In the genomic region with DNA sequence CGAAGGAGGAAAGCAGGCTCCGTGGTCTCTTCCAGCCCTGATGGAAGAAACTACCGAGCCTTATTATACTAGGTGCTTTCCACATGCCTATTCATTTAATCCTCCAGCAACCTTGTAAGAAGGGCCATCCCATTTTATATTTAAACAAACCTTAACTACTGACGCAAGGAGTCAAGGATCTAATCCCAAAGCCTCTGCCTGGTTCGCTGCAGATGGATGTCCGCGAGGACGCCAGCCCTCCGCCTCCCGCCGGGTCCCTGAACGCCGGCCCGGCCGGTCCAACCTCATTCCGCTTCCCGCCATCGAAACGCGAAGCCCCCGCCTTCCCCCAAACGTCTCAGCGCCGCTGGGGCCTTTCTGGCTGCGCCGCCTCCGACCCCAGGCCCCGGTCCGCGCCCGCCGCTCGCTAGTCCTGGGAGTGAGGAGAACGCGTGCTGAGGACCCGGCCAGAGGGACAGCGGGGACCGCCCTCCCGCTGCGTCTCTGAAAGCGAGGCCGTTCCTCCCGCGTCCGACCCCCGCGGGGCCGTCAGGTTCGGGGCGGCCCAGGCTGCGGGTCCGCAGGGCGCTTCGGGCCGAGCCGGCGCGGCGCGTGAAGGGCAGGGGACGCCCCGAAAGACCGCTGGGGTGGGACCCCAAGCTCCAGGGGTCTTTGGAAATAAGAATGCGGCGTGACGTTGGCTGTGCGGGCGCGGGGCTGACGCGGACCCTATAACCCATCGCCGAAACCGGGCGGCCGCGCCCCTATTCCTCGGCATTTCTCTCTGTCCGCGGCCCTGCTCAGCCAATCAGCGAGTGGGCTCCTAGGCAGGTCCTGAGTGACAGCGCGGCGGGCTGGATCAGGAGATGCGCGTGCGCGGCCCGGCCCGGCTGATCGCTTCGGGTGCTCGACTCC, we compare ENCODE assay signal across 8 cellular contexts. TPM values are rescaled to one million over a fixed set of nuclear protein-coding genes. Genes with fewer than 3 reads are reported as not detected.
A peak's percentile ranks its signal among the peaks of the same experiment; 100 is the strongest.
DNase-seq lines count a peak whose midpoint lies in the region; ATAC-seq and TF ChIP-seq lines count a peak whose summit lies in the region.

No MANE protein-coding gene starts in this region.

- TF ChIP-seq CTCF in PC-3 (conservative IDR thresholded peaks at IDR 0.05; ENCODE audit: low read depth, low read length) (no peak; the same call in 1 of the 2 replicates), esophagus muscularis mucosa (IDR thresholded peaks at IDR 0.05) (no peak)

- peak overlapping the region; percentile 98 for H2AFZ ChIP-seq in PC-3 (ENCODE audit: low read length)

- peaks cover 72% of the 10 kb centered on the region for H3K4me1 Mint-ChIP-seq in activated T-cell treated with anti-CD3 and anti-CD28 coated beads, Interleukin-2, amount 50 U/mL, for 72 hours (ENCODE audit: low read depth)

- intact Hi-C loops in PC-3 (cut with micrococcal nuclease) (loop anchor here (1.0 to 2.0 kb wide), 2 partner anchors 35 to 101 kb away; partner anchors contain the start of genes ZNF467 and ZNF862), esophagus muscularis mucosa (cut with DNase I) (loop anchor here (5.0 kb wide), 1 partner anchor 36 kb away; the partner anchor contains the start of gene ZNF862)

- TSS peak; percentile 37 for BruUV-seq in PC-3 (replicated peaks; lab: Mats Ljungman, UMichigan)

- no peaks in the 10 kb centered on the region for H3K9me3 Mint-ChIP-seq in activated T-cell treated with anti-CD3 and anti-CD28 coated beads, Interleukin-2, amount 50 U/mL, for 72 hours

- ATAC-seq in GM21737 (IDR thresholded peaks at IDR 0.05; ENCODE audit: unreplicated experiment) (peak; percentile 86), PC-3 (peak; percentile 91)
- peak; percentile 88 to 91 for ATAC-seq in activated T-cell treated with anti-CD3 and anti-CD28 coated beads, Interleukin-2, amount 50 U/mL, for 72 hours (replicated peaks in 1 of 2)

- H3K27ac ChIP-seq in PC-3 (ENCODE audit: low read length) (peak overlapping the region; percentile 7), esophagus muscularis mucosa (replicated peaks in 1 of 4) (peak overlapping the region; percentile 93 to 97 (median 96))

- DNase-seq in DMS114 treated with DMSO at 0.1 percent for 48 hours (lab: John Stamatoyannopoulos, UW; ENCODE audit: unreplicated experiment) (peak; percentile 84), KBM-7 (peak; percentile 88), PC-3 (peak; percentile 93), esophagus muscularis mucosa (ENCODE audit: extremely low spot score) (peak; percentile 98), myocyte (ENCODE audit: low read depth) (peak; percentile 98)
- DNase-seq in activated T-cell treated with anti-CD3 and anti-CD28 coated beads, Interleukin-2, amount 50 U/mL, for 72 hours: peak; percentile 96
- DNase-seq in stimulated activated CD8-positive, alpha-beta memory T cell treated with anti-CD3 and anti-CD28 coated beads, Interleukin-7, amount 100 ng/mL, for 1 hour (ENCODE audit: low read depth in 2 of 2): peak; percentile 74 to 82

- H3K9ac ChIP-seq in PC-3 (ENCODE audit: low read length): peak overlapping the region; percentile 74

- peaks cover 12% of the 10 kb centered on the region; the same call in 1 of the 2 replicates for H3K79me2 ChIP-seq in PC-3 (ENCODE audit: low read length)

- POLR2A ChIA-PET in PC-3 (lab: Charles Lee; ENCODE audit: unreplicated experiment): no interaction called here

- H3K9me2 ChIP-seq in PC-3 (replicated peaks; ENCODE audit: low read length): no peaks in the 10 kb centered on the region

- 2% methylated on average over 4 of the region's 93 CpGs for WGBS in esophagus muscularis mucosa

- in situ Hi-C loops in KBM-7 (cut with MboI; ENCODE audit: low pct_unique_long_range_greater_than_20kb, low sequenced_read_pairs): no loop called here

- peak overlapping the region; percentile 88 for H3K27ac Mint-ChIP-seq in activated T-cell treated with anti-CD3 and anti-CD28 coated beads, Interleukin-2, amount 50 U/mL, for 72 hours

- H3K36me3 Mint-ChIP-seq in activated T-cell treated with anti-CD3 and anti-CD28 coated beads, Interleukin-2, amount 50 U/mL, for 72 hours (ENCODE audit: insufficient read depth in 2 of 2): no peaks in the 10 kb centered on the region

- H3K4me3 ChIP-seq in PC-3 (ENCODE audit: low read length) (peak overlapping the region; percentile 92), esophagus muscularis mucosa (peak overlapping the region; percentile 83 to 94 (median 92))

- no peak for TF ChIP-seq POLR2A in esophagus muscularis mucosa (IDR thresholded peaks at IDR 0.05; ENCODE audit: low read depth)

- H3K36me3 ChIP-seq in PC-3 (ENCODE audit: low read depth, low read length) (no peaks in the 10 kb centered on the region), esophagus muscularis mucosa (peaks cover 0 to 29% (median 14%) of the 10 kb centered on the region in 4 donors)

- H3F3A ChIP-seq in PC-3 (ENCODE audit: low read length, unreplicated experiment): no peaks in the 10 kb centered on the region

- no peak for TF ChIP-seq EP300 in esophagus muscularis mucosa (IDR thresholded peaks at IDR 0.05)

- H3K4me3 Mint-ChIP-seq in activated T-cell treated with anti-CD3 and anti-CD28 coated beads, Interleukin-2, amount 50 U/mL, for 72 hours: peak overlapping the region; percentile 80 to 86

- H3K4me2 ChIP-seq in PC-3 (ENCODE audit: low read length): peak overlapping the region; percentile 85

- CTCF ChIA-PET in PC-3 (lab: Charles Lee): no interaction called here

- no peaks in the 10 kb centered on the region for H3K9me3 ChIP-seq in PC-3 (ENCODE audit: low read length)
- H3K9me3 ChIP-seq in esophagus muscularis mucosa: no peaks in the 10 kb centered on the region

- H3K4me1 ChIP-seq in PC-3 (ENCODE audit: insufficient read depth, low read length): peaks cover 16% of the 10 kb centered on the region
- peaks cover 22 to 33% (median 25%) of the 10 kb centered on the region in 4 donors for H3K4me1 ChIP-seq in esophagus muscularis mucosa

- H3K27me3 ChIP-seq in PC-3 (ENCODE audit: low read length) (no peaks in the 10 kb centered on the region), esophagus muscularis mucosa (no peaks in the 10 kb centered on the region)

- no peaks in the 10 kb centered on the region for H3K27me3 Mint-ChIP-seq in activated T-cell treated with anti-CD3 and anti-CD28 coated beads, Interleukin-2, amount 50 U/mL, for 72 hours (ENCODE audit: low read depth)

- no peaks in the 10 kb centered on the region for H4K20me1 ChIP-seq in PC-3 (ENCODE audit: low read length)

RNA-seq across cellular contexts. Expression of gene ATP6V0E2, which starts 0.4 kb away (rescaled TPM):
- total RNA-seq in PC-3 (2014; rRNA removed) (78.2 and 83.4 TPM in 2 replicates), esophagus muscularis mucosa (10 to 100 TPM; 17.9 to 55.1 (median 32.7) TPM), myocyte (22.3 and 26.6 TPM in 2 replicates)
- total RNA-seq in activated T-cell treated with anti-CD3 and anti-CD28 coated beads, Interleukin-2, amount 50 U/mL, for 72 hours: 10 to 100 TPM; 43.4 to 44.5 TPM
- 51.5 TPM for polyA plus RNA-seq in myocyte (2012)

RNA-seq across cellular contexts. Expression of gene ZNF862, which starts 35.1 kb away (rescaled TPM):
- total RNA-seq in PC-3 (2014; rRNA removed) (3.0 and 15.1 TPM in 2 replicates), esophagus muscularis mucosa (10 to 100 TPM in 3 of 4 donors, 1 to 10 TPM in 1; 9.1 to 17.1 (median 13.3) TPM), myocyte (14.2 and 16.3 TPM in 2 replicates)
- 10 to 100 TPM; 31.4 to 39.0 TPM for total RNA-seq in activated T-cell treated with anti-CD3 and anti-CD28 coated beads, Interleukin-2, amount 50 U/mL, for 72 hours
- 13.5 TPM for polyA plus RNA-seq in myocyte (2012)

Comparison
In these comparisons a context has a peak if more than half of its experiments do, and no peak if none do; other contexts are left out.
1. Peak in every context shown above with its lines: DNase-seq, ATAC-seq, H3K4me3 ChIP-seq and H3K27ac ChIP-seq.